8 cellular contexts compared by ENCODE assay signal in the genomic region with DNA sequence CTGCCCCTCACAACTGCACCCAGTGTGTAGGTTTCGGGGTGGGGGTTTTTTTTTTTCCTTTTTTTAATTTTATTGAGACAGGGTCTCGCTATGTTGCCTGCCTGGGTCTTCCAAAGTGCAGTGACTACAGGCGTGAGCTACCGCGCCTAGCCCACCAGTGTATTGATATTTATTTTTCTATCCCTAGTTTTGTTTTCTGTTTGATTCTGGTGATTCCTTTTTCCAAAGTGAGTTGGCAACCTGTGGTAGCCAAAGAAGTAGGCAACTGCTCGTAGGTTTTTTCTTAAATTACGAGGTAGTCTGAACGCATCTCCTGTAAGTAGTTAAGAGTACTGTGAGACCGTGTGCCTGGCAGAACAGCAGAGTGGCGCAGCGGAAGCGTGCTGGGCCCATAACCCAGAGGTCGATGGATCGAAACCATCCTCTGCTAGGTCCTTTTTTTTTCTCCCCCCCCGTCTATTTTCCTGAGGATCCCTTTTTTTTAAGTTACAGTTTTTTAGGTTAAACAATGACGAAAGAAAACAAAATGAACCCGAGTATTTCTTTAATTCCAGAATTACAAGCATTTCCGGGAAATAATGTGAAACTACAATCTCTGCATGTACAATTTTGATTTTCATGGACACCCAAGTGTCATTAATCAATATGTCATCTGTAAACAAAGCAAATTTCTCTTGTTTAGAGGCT.
DNase-seq lines count a peak whose midpoint lies in the region; ATAC-seq, FAIRE-seq and TF ChIP-seq lines count a peak whose summit lies in the region.

No MANE protein-coding gene starts in this region.

- WGBS in ovary, 3 donors, result 2 to 3% (median 3%) methylated on average over 18 of the region's 18 CpGs

- TF ChIP-seq CTCF in DND-41 (IDR thresholded peaks at IDR 0.05; ENCODE audit: borderline replicate concordance, extremely low read depth, low read length, poor library complexity, severe bottlenecking), result no peak
- TF ChIP-seq CTCF in glutamatergic neuron (IDR thresholded peaks at IDR 0.05; ENCODE audit: partially characterized antibody, unreplicated experiment), result no peak
- no peak for TF ChIP-seq CTCF in ovary (IDR thresholded peaks at IDR 0.05)

- H3K36me3 ChIP-seq in DND-41 (ENCODE audit: insufficient read depth, low read length) (peaks cover 8% of the 10 kb centered on the region; the same call in 1 of the 2 replicates), MG63 (no peaks in the 10 kb centered on the region), SK-N-MC (ENCODE audit: insufficient read depth, low read length) (no peaks in the 10 kb centered on the region), ovary (no peaks in the 10 kb centered on the region)

- no peak for FAIRE-seq in urothelium cell line (lab: Jason Lieb, UNC)

- TF ChIP-seq POLR2A in ovary (IDR thresholded peaks at IDR 0.05), result no peak

- H3K27ac ChIP-seq in DND-41 (ENCODE audit: low read length), result peak overlapping the region; percentile 100
- H3K27ac ChIP-seq in SK-N-MC, result peak overlapping the region; percentile 93
- H3K27ac ChIP-seq in ovary, result peak overlapping the region in 1 of 2 donors; percentile 89

- H3K4me2 ChIP-seq in DND-41 (ENCODE audit: insufficient read depth, low read length), result peak overlapping the region; percentile 63

- ATAC-seq in DND-41 (ENCODE audit: insufficient read depth, low read depth), result peak; percentile 12; the same call in 1 of the 3 replicates
- no peak for ATAC-seq in HG02970 (IDR thresholded peaks at IDR 0.05; ENCODE audit: low FRiP score, unreplicated experiment)

- peak overlapping the region; percentile 93 for H3K4me3 Mint-ChIP-seq in glutamatergic neuron (ENCODE audit: unreplicated experiment)

- peaks cover 6% of the 10 kb centered on the region for H3K36me3 Mint-ChIP-seq in glutamatergic neuron (ENCODE audit: unreplicated experiment)

- H3K27me3 ChIP-seq in DND-41 (ENCODE audit: insufficient read depth, low read length, poor library complexity) (no peaks in the 10 kb centered on the region), MG63 (no peaks in the 10 kb centered on the region), ovary (no peaks in the 10 kb centered on the region)

- DNase-seq in DND-41 (peak; percentile 75), MG63 (no peak), SK-N-MC (ENCODE audit: low read depth, low spot score) (peak; percentile 73), glutamatergic neuron (peak; percentile 39), ovary (peak; percentile 54 to 82 (median 77)), urothelium cell line (ENCODE audit: low spot score) (peak; percentile 37)
- peak; percentile 64 for DNase-seq in activated naive CD4-positive, alpha-beta T cell treated with anti-CD3 and anti-CD28 coated beads, Interleukin-2, amount 50 U/mL, for 16 hours

- H3K9me3 Mint-ChIP-seq in glutamatergic neuron (ENCODE audit: unreplicated experiment), result peaks cover 19% of the 10 kb centered on the region

- peaks cover 4% of the 10 kb centered on the region for H3K4me1 Mint-ChIP-seq in glutamatergic neuron (ENCODE audit: low read depth, unreplicated experiment)

- H2AFZ ChIP-seq in DND-41 (ENCODE audit: low read depth, low read length), result peak overlapping the region; percentile 62; the same call in 1 of the 2 replicates

- peak overlapping the region; percentile 54 to 74 for H3K4me3 ChIP-seq in DND-41 (ENCODE audit: low read depth in 1 of 2, low read length in 2 of 2)
- H3K4me3 ChIP-seq in MG63, result peak overlapping the region; percentile 68
- H3K4me3 ChIP-seq in SK-N-MC, result peak overlapping the region; percentile 83
- peak overlapping the region; percentile 62 for H3K4me3 ChIP-seq in ovary

- no peaks in the 10 kb centered on the region for H4K20me1 ChIP-seq in DND-41 (ENCODE audit: insufficient read depth, low read length)

- H3K9ac ChIP-seq in DND-41 (ENCODE audit: low read depth, low read length), result peak overlapping the region; percentile 85
- peak overlapping the region; percentile 95 for H3K9ac ChIP-seq in SK-N-MC (ENCODE audit: insufficient read length)

- peak overlapping the region; percentile 91 for H3K27ac Mint-ChIP-seq in glutamatergic neuron (ENCODE audit: unreplicated experiment)

- peaks cover 8% of the 10 kb centered on the region for H3K79me2 ChIP-seq in DND-41 (ENCODE audit: insufficient read depth, low read length)

- H3K9me3 ChIP-seq in DND-41 (ENCODE audit: insufficient read depth, low read length, severe bottlenecking) (peaks cover 14% of the 10 kb centered on the region), MG63 (peaks cover 9% of the 10 kb centered on the region; the same call in 1 of the 2 replicates), SK-N-MC (ENCODE audit: low read depth, low read length) (peaks cover 4% of the 10 kb centered on the region; the same call in 1 of the 2 replicates), ovary (no peaks in the 10 kb centered on the region)

- intact Hi-C loops in ovary (cut with DNase I), result loop anchor here in 1 of 4 donors (10.0 kb wide), 1 partner anchor 162 kb away; a partner anchor contains a TSS

- TF ChIP-seq EP300 in ovary (IDR thresholded peaks at IDR 0.05), result no peak

- H3K4me1 ChIP-seq in DND-41 (ENCODE audit: insufficient read depth, low read length), result peaks cover 43% of the 10 kb centered on the region
- H3K4me1 ChIP-seq in ovary (ENCODE audit: insufficient read depth), result peaks cover 6% of the 10 kb centered on the region

- H3K27me3 Mint-ChIP-seq in glutamatergic neuron (ENCODE audit: unreplicated experiment), result peaks cover 19% of the 10 kb centered on the region
